Comparison of ENCODE assay signal across 8 cellular contexts in genomic region chr2:28408764-28409599, GRCh38. TPM values are rescaled to one million over a fixed set of nuclear protein-coding genes. Genes with fewer than 3 reads are reported as not detected.
DNase-seq lines count a peak whose midpoint lies in the region; ATAC-seq lines count a peak whose summit lies in the region.

No MANE protein-coding gene starts in this region.

- H3K27me3 Mint-ChIP-seq in activated naive CD4-positive, alpha-beta T cell treated with anti-CD3 and anti-CD28 coated beads, Interleukin-2, amount 50 U/mL, for 24 hours, result no peaks in the 10 kb centered on the region

- 95 to 99% methylated on average over 13 to 21 of the region's 26 CpGs for WGBS in mesodermal cell (ENCODE audit: insufficient coverage in 2 of 2), 2 experiments

- intact Hi-C loops in cardiac septum (cut with DNase I), result no loop called here
- intact Hi-C loops in Right ventricle myocardium inferior (cut with DNase I), result no loop called here

- peak overlapping the region; percentile 24 for H3K27ac ChIP-seq in mesodermal cell (ENCODE audit: low read depth, low read length, severe bottlenecking)

- DNase-seq in cardiac septum (ENCODE audit: low spot score), result peak; percentile 76
- no peak for DNase-seq in Right ventricle myocardium inferior (ENCODE audit: missing footprints)
- DNase-seq in stromal cell of bone marrow (ENCODE audit: low read depth), result peak; percentile 52
- no peak for DNase-seq in NCI-H69 (lab: John Stamatoyannopoulos, UW)
- no peak for DNase-seq in NCI-H2081 treated with DMSO at 0.1 percent for 48 hours (lab: John Stamatoyannopoulos, UW)
- no peak for DNase-seq in AG08396 (ENCODE audit: low spot score)

- peak overlapping the region; percentile 87 for H3K27ac Mint-ChIP-seq in activated naive CD4-positive, alpha-beta T cell treated with anti-CD3 and anti-CD28 coated beads, Interleukin-2, amount 50 U/mL, for 24 hours

- peaks cover 26% of the 10 kb centered on the region for H3K36me3 Mint-ChIP-seq in activated naive CD4-positive, alpha-beta T cell treated with anti-CD3 and anti-CD28 coated beads, Interleukin-2, amount 50 U/mL, for 24 hours

- H3K4me1 Mint-ChIP-seq in activated naive CD4-positive, alpha-beta T cell treated with anti-CD3 and anti-CD28 coated beads, Interleukin-2, amount 50 U/mL, for 24 hours, result peaks cover 63% of the 10 kb centered on the region

- H3K4me3 Mint-ChIP-seq in activated naive CD4-positive, alpha-beta T cell treated with anti-CD3 and anti-CD28 coated beads, Interleukin-2, amount 50 U/mL, for 24 hours, result peak overlapping the region; percentile 63

- H3K9me3 Mint-ChIP-seq in activated naive CD4-positive, alpha-beta T cell treated with anti-CD3 and anti-CD28 coated beads, Interleukin-2, amount 50 U/mL, for 24 hours, result no peaks in the 10 kb centered on the region

- H3K36me3 ChIP-seq in mesodermal cell (ENCODE audit: control insufficient read depth, insufficient read depth, low read length), result peaks cover 100% of the 10 kb centered on the region

- H3K4me3 ChIP-seq in mesodermal cell (ENCODE audit: extremely low read depth, insufficient read depth, low read length, poor library complexity, severe bottlenecking), result no peak overlapping the region

- no peaks in the 10 kb centered on the region for H3K9me3 ChIP-seq in mesodermal cell (ENCODE audit: control insufficient read depth, low read length)

- ATAC-seq in Right ventricle myocardium inferior, result no peak

- H3K4me1 ChIP-seq in mesodermal cell (ENCODE audit: control insufficient read depth, insufficient read depth, low read length, poor library complexity, severe bottlenecking), result peaks cover 50% of the 10 kb centered on the region

RNA-seq across cellular contexts. Expression of gene FOSL2, which starts 16.3 kb away (rescaled TPM):
- 65.4 TPM for total RNA-seq in cardiac septum
- 48.5 TPM for total RNA-seq in Right ventricle myocardium inferior
- 27.5 TPM for polyA plus RNA-seq in mesodermal cell (2013, experiment 1 of 2)
- polyA plus RNA-seq in mesodermal cell (2013, experiment 2 of 2), result 28.4 TPM

Comparison
In these comparisons a context has a peak if more than half of its experiments do, and no peak if none do; other contexts are left out.
1. DNase-seq: peak in cardiac septum (single experiment) and stromal cell of bone marrow (single experiment); none in Right ventricle myocardium inferior (single experiment), NCI-H69 (single experiment), NCI-H2081 treated with DMSO at 0.1 percent for 48 hours (single experiment) and AG08396 (single experiment).